Comparison of ENCODE assay signal across 19 cellular contexts in the genomic region with DNA sequence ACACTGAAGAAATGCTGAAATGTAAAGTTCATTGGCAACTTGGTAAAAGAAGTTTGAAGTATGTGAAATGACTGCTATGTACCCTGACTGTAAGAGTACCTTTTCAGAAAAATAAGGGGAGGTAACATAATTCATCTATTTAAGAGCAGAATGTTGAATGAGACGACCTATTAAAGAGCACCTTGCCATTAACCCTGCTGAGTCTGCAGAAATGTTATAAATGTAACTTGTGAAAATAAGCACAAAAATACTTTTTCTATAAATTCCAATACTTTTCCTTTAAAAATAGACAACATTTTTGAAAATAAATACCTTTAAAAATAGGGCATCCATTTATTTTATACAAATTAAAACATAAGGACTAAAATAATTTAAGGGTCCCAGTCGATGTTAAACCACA.
"Had no signal": no experiment of that assay in that cellular context is flagged by ENCODE, and none has a peak within 500 bp of the region (broad histone marks: within the 10 kb centered on the region; RNA-seq: fewer than 3 reads in every experiment).

No MANE protein-coding gene starts in this region.

- H3K4me3 ChIP-seq: tibial artery, uterus had no signal

- H3K36me3 ChIP-seq: tibial artery, uterus had no signal

- H3K27me3 ChIP-seq: tibial artery, uterus had no signal

- DNase-seq: activated CD4-positive, alpha-beta T cell treated with anti-CD3 and anti-CD28 coated beads, Interleukin-2, amount 10 ng/mL, durations not matched to agents 24 days and 14 days; activated CD8-positive, alpha-beta T cell treated with anti-CD3 and anti-CD28 coated beads for 36 hours; activated naive CD4-positive, alpha-beta T cell treated with Interleukin-2 at 50 U/mL for 16 hours; activated naive CD8-positive, alpha-beta T cell treated with anti-CD3 and anti-CD28 coated beads, Interleukin-2, amount 50 U/mL, for 24 hours; activated T-cell treated with anti-CD3 and anti-CD28 coated beads, Interleukin-2, amount 50 U/mL, for 24 hours; aorta; effector memory CD4-positive, alpha-beta T cell; stimulated activated CD4-positive, alpha-beta T cell treated with anti-CD3 and anti-CD28 coated beads, Interleukin-12 subunit alpha, Interleukin-12 subunit beta, amount 100 ng/mL, for 4 hours; stimulated activated CD4-positive, alpha-beta T cell treated with anti-CD3 and anti-CD28 coated beads, Interleukin-1b, Interleukin-23, amount 100 ng/mL, for 48 hours; stimulated activated CD8-positive, alpha-beta memory T cell treated with anti-CD3 and anti-CD28 coated beads, Interleukin-4, amount 100 ng/mL, for 48 hours; stimulated activated naive CD4-positive, alpha-beta T cell; T-helper 1 cell; T-helper 9 cell; tibial artery; uterus had no signal

- H3K4me1 ChIP-seq: uterus had no signal

- H3K4me3 Mint-ChIP-seq: activated CD4-positive, alpha-beta T cell treated with anti-CD3 and anti-CD28 coated beads, Interleukin-2, amount 10 ng/mL, durations not matched to agents 24 days and 14 days; activated CD8-positive, alpha-beta T cell treated with anti-CD3 and anti-CD28 coated beads for 36 hours; activated naive CD8-positive, alpha-beta T cell treated with anti-CD3 and anti-CD28 coated beads, Interleukin-2, amount 50 U/mL, for 24 hours; activated T-cell treated with anti-CD3 and anti-CD28 coated beads, Interleukin-2, amount 50 U/mL, for 24 hours; dendritic cell treated with granulocyte-macrophage colony-stimulating factor and Interleukin-4, amounts not matched to agents 40 ng/mL and 50 ng/mL, for 4 days; natural killer cell treated with Interleukin-12 subunit alpha and Interleukin-12 subunit beta and Interleukin-15 and Interleukin-18, amount 100 ng/mL, for 72 hours had no signal

- H3K27ac Mint-ChIP-seq: activated CD4-positive, alpha-beta T cell treated with anti-CD3 and anti-CD28 coated beads, Interleukin-2, amount 10 ng/mL, durations not matched to agents 24 days and 14 days; activated CD8-positive, alpha-beta T cell treated with anti-CD3 and anti-CD28 coated beads for 36 hours; activated naive CD8-positive, alpha-beta T cell treated with anti-CD3 and anti-CD28 coated beads, Interleukin-2, amount 50 U/mL, for 24 hours; activated T-cell treated with anti-CD3 and anti-CD28 coated beads, Interleukin-2, amount 50 U/mL, for 24 hours; activated T-helper 2 cell treated with anti-CD3 and anti-CD28 coated beads, Interferon-gamma antibody, Interleukin-2, Interleukin-4, amounts not matched to agents 10 μg/mL and 5 μg/mL and 100 μg/mL, durations not matched to agents 14 hours and 24 hours and 36 hours; dendritic cell treated with granulocyte-macrophage colony-stimulating factor and Interleukin-4, amounts not matched to agents 40 ng/mL and 50 ng/mL, for 4 days; natural killer cell treated with Interleukin-12 subunit alpha and Interleukin-12 subunit beta and Interleukin-15 and Interleukin-18, amount 100 ng/mL, for 72 hours had no signal

- H3K27me3 Mint-ChIP-seq: activated CD4-positive, alpha-beta T cell treated with anti-CD3 and anti-CD28 coated beads, Interleukin-2, amount 10 ng/mL, durations not matched to agents 24 days and 14 days; activated CD8-positive, alpha-beta T cell treated with anti-CD3 and anti-CD28 coated beads for 36 hours; activated naive CD8-positive, alpha-beta T cell treated with anti-CD3 and anti-CD28 coated beads, Interleukin-2, amount 50 U/mL, for 24 hours; activated T-cell treated with anti-CD3 and anti-CD28 coated beads, Interleukin-2, amount 50 U/mL, for 24 hours; central memory CD8-positive, alpha-beta T cell; dendritic cell treated with granulocyte-macrophage colony-stimulating factor and Interleukin-4, amounts not matched to agents 40 ng/mL and 50 ng/mL, for 4 days; natural killer cell treated with Interleukin-12 subunit alpha and Interleukin-12 subunit beta and Interleukin-15 and Interleukin-18, amount 100 ng/mL, for 72 hours had no signal

- ATAC-seq: activated CD8-positive, alpha-beta T cell treated with anti-CD3 and anti-CD28 coated beads for 36 hours; activated naive CD8-positive, alpha-beta T cell treated with anti-CD3 and anti-CD28 coated beads, Interleukin-2, amount 50 U/mL, for 24 hours; natural killer cell treated with Interleukin-12 subunit alpha and Interleukin-12 subunit beta and Interleukin-15 and Interleukin-18, amount 100 ng/mL, for 72 hours had no signal

- H3K9me3 Mint-ChIP-seq: activated CD4-positive, alpha-beta T cell treated with anti-CD3 and anti-CD28 coated beads, Interleukin-2, amount 10 ng/mL, durations not matched to agents 24 days and 14 days; activated CD8-positive, alpha-beta T cell treated with anti-CD3 and anti-CD28 coated beads for 36 hours; activated naive CD8-positive, alpha-beta T cell treated with anti-CD3 and anti-CD28 coated beads, Interleukin-2, amount 50 U/mL, for 24 hours; activated T-cell treated with anti-CD3 and anti-CD28 coated beads, Interleukin-2, amount 50 U/mL, for 24 hours; activated T-helper 2 cell treated with anti-CD3 and anti-CD28 coated beads, Interferon-gamma antibody, Interleukin-2, Interleukin-4, amounts not matched to agents 10 μg/mL and 5 μg/mL and 100 μg/mL, durations not matched to agents 14 hours and 24 hours and 36 hours; central memory CD8-positive, alpha-beta T cell; dendritic cell treated with granulocyte-macrophage colony-stimulating factor and Interleukin-4, amounts not matched to agents 40 ng/mL and 50 ng/mL, for 4 days; natural killer cell treated with Interleukin-12 subunit alpha and Interleukin-12 subunit beta and Interleukin-15 and Interleukin-18, amount 100 ng/mL, for 72 hours had no signal

- H3K27ac ChIP-seq: tibial artery, uterus had no signal

- H3K9me3 ChIP-seq: tibial artery, uterus had no signal
